8 cellular contexts compared by ENCODE assay signal in genomic region chr13:44648392-44649117, GRCh38.
DNase-seq lines count a peak whose midpoint lies in the region; ATAC-seq and TF ChIP-seq lines count a peak whose summit lies in the region.

No MANE protein-coding gene starts in this region.

- no peak overlapping the region for H3K9ac ChIP-seq in H9 (ENCODE audit: extremely low read depth, insufficient read length, low read length)

- no peaks in the 10 kb centered on the region for H3K23me2 ChIP-seq in H9 (ENCODE audit: insufficient read length, low read depth, low read length, poor library complexity, severe bottlenecking)

- no peak overlapping the region for H2BK20ac ChIP-seq in H9 (ENCODE audit: low read depth, low read length, poor library complexity, severe bottlenecking)

- no peak overlapping the region for H3T11ph ChIP-seq in H9 (ENCODE audit: low read length)

- H3K4me3 ChIP-seq in WERI-Rb-1 (ENCODE audit: low read depth, low read length): no peak overlapping the region

- peaks cover 3% of the 10 kb centered on the region; the same call in 1 of the 2 replicates for H3K4me1 ChIP-seq in H9 (ENCODE audit: insufficient read depth, low read length)

- H2BK120ac ChIP-seq in H9 (ENCODE audit: low read depth, low read length, poor library complexity, severe bottlenecking): no peak overlapping the region

- H3K36me3 Mint-ChIP-seq in H9 (ENCODE audit: insufficient read depth in 1 of 3, low read depth in 3 of 3): no peaks in the 10 kb centered on the region

- H2AK5ac ChIP-seq in H9 (ENCODE audit: insufficient read length, low read length): no peak overlapping the region

- H3K79me1 ChIP-seq in H9 (ENCODE audit: insufficient read depth, low read depth, low read length, poor library complexity, severe bottlenecking): no peaks in the 10 kb centered on the region

- no peaks in the 10 kb centered on the region for H3K9me3 ChIP-seq in H9 (ENCODE audit: control insufficient read depth, low read depth, low read length)
- no peaks in the 10 kb centered on the region for H3K9me3 ChIP-seq in WERI-Rb-1 (ENCODE audit: severe bottlenecking)

- H4K5ac ChIP-seq in H9 (ENCODE audit: insufficient read length, low read depth, low read length): no peak overlapping the region

- intact Hi-C loops in Right ventricle myocardium superior (cut with DNase I): no loop called here

- DNase-seq in Caki2 (ENCODE audit: low read depth) (peak; percentile 4), H9 (no peak), WERI-Rb-1 (no peak), kidney tubule cell (ENCODE audit: low spot score) (peak; percentile 40), NCI-H1417 treated with DMSO at 0.1 percent for 48 hours (lab: John Stamatoyannopoulos, UW) (no peak), Right ventricle myocardium superior (no peak)

- H3K4me3 Mint-ChIP-seq in H9: peak overlapping the region in 1 of 2 experiments; percentile 15; a peak in 2 of 5 replicates

- H2BK5ac ChIP-seq in H9 (ENCODE audit: insufficient read length, low read length): no peak overlapping the region

- peak overlapping the region; percentile 7 for H2AFZ ChIP-seq in H9 (ENCODE audit: low read length)

- H3K36me3 ChIP-seq in WERI-Rb-1: no peaks in the 10 kb centered on the region

- no peak overlapping the region for H2BK12ac ChIP-seq in H9 (ENCODE audit: insufficient read length, low read depth, low read length)

- H3K9me3 Mint-ChIP-seq in H9: no peaks in the 10 kb centered on the region

- WGBS in H9 (ENCODE audit: extremely low coverage, insufficient read length, low lambda C conversion rate): no CpG with 5 or more reads among the region's 2 CpGs

- peak; percentile 64 for TF ChIP-seq CTCF in H9 (conservative IDR thresholded peaks at IDR 0.05)
- 0 out of 2 replicates have a peak, but pooled peaks have one; percentile 8 for TF ChIP-seq CTCF in WERI-Rb-1 (IDR thresholded peaks at IDR 0.05; ENCODE audit: low read depth, low read length)

- H3K27ac Mint-ChIP-seq in H9: no peak overlapping the region; a peak in 1 of 7 replicates

- H4K20me1 ChIP-seq in H9 (ENCODE audit: control insufficient read depth, insufficient read depth, insufficient read length): no peaks in the 10 kb centered on the region

- no peak overlapping the region for H3K18ac ChIP-seq in H9 (ENCODE audit: insufficient read length, low read depth, low read length)

- H3K4ac ChIP-seq in H9 (ENCODE audit: low read depth, low read length): no peak overlapping the region

- no peaks in the 10 kb centered on the region for H3K79me2 ChIP-seq in H9 (ENCODE audit: insufficient read depth, low read length)

- no peak overlapping the region for H2BK15ac ChIP-seq in H9 (ENCODE audit: low read depth, low read length)

- peak overlapping the region; percentile 43 for H3K4me2 ChIP-seq in H9 (ENCODE audit: insufficient read depth, insufficient read length, low read length)

- H3K27me3 Mint-ChIP-seq in H9 (ENCODE audit: low read depth): peaks cover 2% of the 10 kb centered on the region; the same call in 1 of the 2 replicates

- H3K4me1 Mint-ChIP-seq in H9: peaks cover 19 to 22% of the 10 kb centered on the region in 2 experiments

- no peak overlapping the region for H3K14ac ChIP-seq in H9 (ENCODE audit: insufficient read depth, low read length)

- H3K23ac ChIP-seq in H9 (ENCODE audit: insufficient read length, low read depth, low read length): no peak overlapping the region

- no peak overlapping the region for H3K56ac ChIP-seq in H9 (ENCODE audit: insufficient read length, low read depth, low read length)

- H3K27ac ChIP-seq in H9 (ENCODE audit: insufficient read length, low read depth, low read length) (no peak overlapping the region), WERI-Rb-1 (no peak overlapping the region)

- ATAC-seq in GM19467 (IDR thresholded peaks at IDR 0.05; ENCODE audit: unreplicated experiment) (no peak), HG02970 (IDR thresholded peaks at IDR 0.05; ENCODE audit: low FRiP score, unreplicated experiment) (no peak), Right ventricle myocardium superior (ENCODE audit: poor library complexity) (no peak)

- in situ Hi-C loops in Caki2 (cut with HindIII; ENCODE audit: low pct_unique_long_range_greater_than_20kb, low sequenced_read_pairs): no loop called here

- no peaks in the 10 kb centered on the region for H3K27me3 ChIP-seq in H9 (ENCODE audit: insufficient read depth, low read length)
- H3K27me3 ChIP-seq in WERI-Rb-1 (ENCODE audit: insufficient read depth, low read depth, severe bottlenecking): no peaks in the 10 kb centered on the region

- no peak overlapping the region for H4K91ac ChIP-seq in H9 (ENCODE audit: insufficient read length, low read depth, low read length)

- no peak overlapping the region for H4K8ac ChIP-seq in H9 (replicated peaks; ENCODE audit: insufficient read length, low read depth, low read length)

Comparison
In these comparisons a context has a peak if more than half of its experiments do, and no peak if none do; other contexts are left out.
1. DNase-seq: peak in Caki2 (single experiment) and kidney tubule cell (single experiment); none in H9 (single experiment), WERI-Rb-1 (single experiment), NCI-H1417 treated with DMSO at 0.1 percent for 48 hours (single experiment) and Right ventricle myocardium superior (single experiment).